2 cellular contexts compared by ENCODE assay signal in the genomic region with DNA sequence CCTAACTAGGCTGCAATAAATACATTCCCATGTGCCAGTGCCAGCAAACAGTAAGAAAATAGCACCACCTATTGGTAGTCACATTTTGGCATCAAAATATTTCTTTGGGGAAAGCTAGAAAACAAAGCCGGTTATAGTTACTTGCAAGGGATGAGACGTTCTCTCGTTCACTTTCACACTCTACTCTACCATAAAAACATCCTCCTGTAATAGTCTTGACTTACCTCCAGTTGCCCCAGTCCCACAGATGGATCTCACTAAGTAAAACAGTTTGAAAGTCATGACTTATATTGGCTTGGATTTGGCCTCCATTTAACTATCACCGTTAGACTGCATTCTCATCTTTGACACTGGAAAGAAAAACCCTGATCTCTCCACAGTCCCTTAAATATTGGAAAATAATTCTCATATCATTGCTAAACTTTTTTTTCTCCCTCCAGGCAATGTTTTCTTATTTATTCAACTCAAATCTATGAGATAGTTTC.
TF ChIP-seq lines count a peak whose summit lies in the region.

No MANE protein-coding gene starts in this region.

TF ChIP-seq in GM23338, 12 proteins besides CTCF, POLR2A, EP300 and RAD21 (continued from another document):
- TF ChIP-seq ZNF462 (CRISPR knock-in tag; IDR thresholded peaks at IDR 0.05) (no peak), ZNF331 (CRISPR knock-in tag; IDR thresholded peaks at IDR 0.05; ENCODE audit: low read depth) (no peak), EZH2 (IDR thresholded peaks at IDR 0.05; ENCODE audit: low read depth, unreplicated experiment) (no peak), ZNF114 (CRISPR knock-in tag; IDR thresholded peaks at IDR 0.05) (no peak), CREB1 (CRISPR knock-in tag; IDR thresholded peaks at IDR 0.05; ENCODE audit: low read depth) (no peak), EZH2phosphoT487 (IDR thresholded peaks at IDR 0.05; ENCODE audit: unreplicated experiment) (no peak), REST (IDR thresholded peaks at IDR 0.05; ENCODE audit: unreplicated experiment) (no peak), POLR2AphosphoS5 (IDR thresholded peaks at IDR 0.05; ENCODE audit: low read depth) (no peak), STAT1 (IDR thresholded peaks at IDR 0.05; ENCODE audit: unreplicated experiment) (no peak)

TF ChIP-seq in neural cell, 6 proteins besides CTCF, POLR2A, EP300 and RAD21 (continued from another document):
- TF ChIP-seq EZH2 (IDR thresholded peaks at IDR 0.05; ENCODE audit: borderline replicate concordance, insufficient read depth, low read length, poor library complexity, severe bottlenecking) = no peak
- no peak for TF ChIP-seq TAF1 (IDR thresholded peaks at IDR 0.05; ENCODE audit: low read depth)
TF ChIP-seq in neural cell: peak in this region for 1.
